8 cellular contexts compared by ENCODE assay signal in the genomic region with DNA sequence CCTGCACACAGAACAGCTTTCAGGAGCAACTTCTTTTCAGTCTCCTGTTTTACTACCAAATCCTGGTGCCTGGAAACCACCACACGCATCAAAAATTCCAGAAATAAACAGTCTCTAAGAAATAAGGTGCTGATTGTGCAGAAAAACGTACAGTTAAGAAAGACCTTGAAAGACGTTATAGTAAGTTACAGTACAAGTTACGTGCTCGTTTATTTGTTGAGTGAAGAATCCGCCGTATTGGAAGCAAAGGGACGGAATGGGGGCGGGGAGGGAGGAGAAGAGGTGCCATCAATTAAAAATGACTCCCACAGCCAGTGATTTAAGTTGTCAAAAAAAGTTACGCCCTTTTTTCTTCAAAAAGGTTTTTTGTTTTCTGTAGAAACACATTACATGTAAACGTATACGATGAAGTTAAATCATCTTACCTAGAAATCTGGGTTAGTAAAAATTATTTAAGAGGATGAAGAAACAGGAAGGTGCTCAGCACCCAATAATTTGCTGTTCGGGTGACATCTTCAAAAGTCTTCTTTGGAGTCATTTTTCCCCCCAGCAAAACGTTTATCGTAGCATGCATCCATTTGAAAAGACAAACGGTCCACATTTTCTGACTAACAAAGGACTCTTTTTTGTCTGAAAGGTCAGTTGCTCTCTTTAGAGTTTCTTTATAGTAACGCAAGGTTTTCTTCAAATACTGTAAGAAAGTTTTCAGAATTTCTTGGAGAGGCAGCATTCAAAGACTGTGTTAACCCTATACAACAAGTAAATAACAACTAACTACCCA. TPM values are rescaled to one million over a fixed set of nuclear protein-coding genes. Genes with fewer than 3 reads are reported as not detected.
DNase-seq lines count a peak whose midpoint lies in the region; ATAC-seq, FAIRE-seq and TF ChIP-seq lines count a peak whose summit lies in the region.

No MANE protein-coding gene starts in this region.

- H3K27me3 ChIP-seq in fibroblast of lung (ENCODE audit: control insufficient read depth, insufficient read depth, low read length) (no peaks in the 10 kb centered on the region), Karpas-422 (ENCODE audit: low read length) (no peaks in the 10 kb centered on the region)

- ATAC-seq in HG03280 (IDR thresholded peaks at IDR 0.05; ENCODE audit: unreplicated experiment): no peak
- ATAC-seq in GM18519 (IDR thresholded peaks at IDR 0.05; ENCODE audit: low FRiP score, unreplicated experiment): no peak

- H3K9me2 ChIP-seq in Karpas-422 (replicated peaks; ENCODE audit: insufficient read depth, low read length): no peaks in the 10 kb centered on the region

- H3K4me1 ChIP-seq in fibroblast of lung (ENCODE audit: control insufficient read depth, extremely low read depth, insufficient read depth, low read length) (peaks cover 7% of the 10 kb centered on the region), Karpas-422 (ENCODE audit: low read length) (no peaks in the 10 kb centered on the region)

- peak overlapping the region; percentile 89 for H3K4me3 ChIP-seq in SK-N-MC
- H3K4me3 ChIP-seq in fibroblast of lung (replicated peaks in 1 of 4; ENCODE audit: control extremely low read depth in 1 of 4, insufficient read depth in 1 of 4, low read depth in 3 of 4, low read length in 4 of 4): peak overlapping the region; percentile 93 to 98 (median 94)
- H3K4me3 ChIP-seq in Karpas-422 (ENCODE audit: low read length): no peak overlapping the region

- H3K79me2 ChIP-seq in fibroblast of lung (ENCODE audit: control insufficient read depth, insufficient read depth, low read length): peaks cover 42% of the 10 kb centered on the region
- H3K79me2 ChIP-seq in Karpas-422 (ENCODE audit: low read length): no peaks in the 10 kb centered on the region

- H3K4me2 ChIP-seq in fibroblast of lung (ENCODE audit: extremely low read depth, insufficient read depth, low read length): peak overlapping the region; percentile 36
- no peak overlapping the region for H3K4me2 ChIP-seq in Karpas-422 (ENCODE audit: low read depth, low read length, poor library complexity, severe bottlenecking)

- H2AFZ ChIP-seq in fibroblast of lung (ENCODE audit: low read length) (no peak overlapping the region), Karpas-422 (ENCODE audit: low read length) (no peak overlapping the region)

- DNase-seq in SK-N-MC (ENCODE audit: low read depth, low spot score): no peak
- DNase-seq in fibroblast of lung (ENCODE audit: low read depth in 2 of 2): no peak
- DNase-seq in progenitor cell of endocrine pancreas (ENCODE audit: low spot score, unreplicated experiment): no peak
- DNase-seq in ecto neural progenitor cell (ENCODE audit: low spot score): no peak
- no peak for DNase-seq in Karpas-422

- H3K9ac ChIP-seq in SK-N-MC (ENCODE audit: insufficient read length) (peak overlapping the region; percentile 7), fibroblast of lung (ENCODE audit: insufficient read depth, low read length) (peak overlapping the region; percentile 18), Karpas-422 (ENCODE audit: low read length) (no peak overlapping the region)

- H3K27ac ChIP-seq in SK-N-MC (no peak overlapping the region), fibroblast of lung (ENCODE audit: insufficient read depth, low read length) (peak overlapping the region; percentile 60), Karpas-422 (ENCODE audit: low read length) (no peak overlapping the region)

- H3K4me3 Mint-ChIP-seq in progenitor cell of endocrine pancreas (ENCODE audit: low read depth): peak overlapping the region; percentile 83

- TF ChIP-seq CTCF in fibroblast of lung (conservative IDR thresholded peaks at IDR 0.05 in 1 of 2, IDR thresholded peaks at IDR 0.05 in 1 of 2; ENCODE audit: low read depth in 1 of 2, low read length in 2 of 2) (no peak), progenitor cell of endocrine pancreas (IDR thresholded peaks at IDR 0.05; ENCODE audit: unreplicated experiment) (no peak)

- H3K9me3 ChIP-seq in SK-N-MC (ENCODE audit: low read depth, low read length) (no peaks in the 10 kb centered on the region), fibroblast of lung (ENCODE audit: control insufficient read depth, insufficient read depth, low read depth, low read length) (no peaks in the 10 kb centered on the region), Karpas-422 (ENCODE audit: low read length) (no peaks in the 10 kb centered on the region)

- H4K20me1 ChIP-seq in fibroblast of lung (ENCODE audit: control insufficient read depth, extremely low read depth, insufficient read depth, low read length): no peaks in the 10 kb centered on the region
- no peaks in the 10 kb centered on the region for H4K20me1 ChIP-seq in Karpas-422 (ENCODE audit: insufficient read depth, low read depth, low read length)

- H3K36me3 Mint-ChIP-seq in progenitor cell of endocrine pancreas (ENCODE audit: insufficient read depth): no peaks in the 10 kb centered on the region

- peak overlapping the region; percentile 91 for H3K27ac Mint-ChIP-seq in progenitor cell of endocrine pancreas

- peak; percentile 46 for FAIRE-seq in G401.6 (lab: Jason Lieb, UNC)

- peaks cover 32% of the 10 kb centered on the region for H3K4me1 Mint-ChIP-seq in progenitor cell of endocrine pancreas (ENCODE audit: low read depth)

- H3K9me3 Mint-ChIP-seq in progenitor cell of endocrine pancreas (ENCODE audit: low read depth): no peaks in the 10 kb centered on the region

- H3K27me3 Mint-ChIP-seq in progenitor cell of endocrine pancreas: no peaks in the 10 kb centered on the region

- H3K36me3 ChIP-seq in SK-N-MC (ENCODE audit: insufficient read depth, low read length): no peaks in the 10 kb centered on the region
- no peaks in the 10 kb centered on the region for H3K36me3 ChIP-seq in fibroblast of lung (ENCODE audit: control insufficient read depth, insufficient read depth, low read length)
- H3K36me3 ChIP-seq in Karpas-422 (ENCODE audit: insufficient read depth, low read length): no peaks in the 10 kb centered on the region

RNA-seq across cellular contexts. Expression of a gene that starts 0.8 kb away (rescaled TPM):
- total RNA-seq in fibroblast of lung (107 and 187 TPM in 2 replicates), progenitor cell of endocrine pancreas (46.2 and 49.3 TPM in 2 replicates)
- 136 and 170 TPM in 2 replicates for polyA plus RNA-seq in fibroblast of lung
- 242 and 250 TPM in 2 replicates for polyA plus RNA-seq in fibroblast of lung (2012)
- polyA minus RNA-seq in fibroblast of lung (ENCODE audit: low replicate concordance): 571 and 816 TPM in 2 replicates
- not detected in 2 replicates for total RNA-seq in Karpas-422 (2014; rRNA removed; shearing (Covaris generic); ENCODE audit: low replicate concordance)

Comparison
In these comparisons a context has a peak if more than half of its experiments do, and no peak if none do; other contexts are left out.
1. RNA of a gene that starts 0.8 kb away (total RNA-seq): 107 to 187 TPM in fibroblast of lung and 46.2 to 49.3 TPM in progenitor cell of endocrine pancreas; not detected in Karpas-422; every median in the first group is over 10 times any median in the second.